Comparison of ENCODE assay signal across 26 cellular contexts in the genomic region with DNA sequence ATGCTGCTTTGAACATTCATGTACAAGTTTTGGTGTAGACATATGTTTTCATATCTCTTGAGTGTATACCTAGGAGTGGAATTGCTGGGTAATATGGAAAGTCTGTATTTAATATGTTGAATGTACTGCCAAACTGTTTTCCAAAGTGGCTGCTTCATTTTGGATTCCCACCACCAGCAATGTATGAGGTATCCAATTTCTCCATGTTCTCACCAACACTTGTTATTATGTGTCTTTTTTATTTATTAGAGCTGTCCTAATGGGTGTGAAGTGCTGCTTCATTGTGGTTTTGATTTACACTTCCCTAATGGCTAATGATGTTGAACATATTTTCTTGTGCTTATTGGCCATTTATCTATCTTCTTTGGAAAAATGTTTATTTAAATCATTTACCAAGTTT.
"Had no signal": no experiment of that assay in that cellular context is flagged by ENCODE, and none has a peak within 500 bp of the region (broad histone marks: within the 10 kb centered on the region; RNA-seq: fewer than 3 reads in every experiment).

No MANE protein-coding gene starts in this region.

- H3K9me3 ChIP-seq: suprapubic skin, testis, thoracic aorta, thyroid gland, tibial nerve, transverse colon, upper lobe of left lung, upper lobe of right lung, uterus had no signal

- H3K36me3 ChIP-seq: stomach, suprapubic skin, thoracic aorta, thyroid gland, tibial artery, tibial nerve, transverse colon, upper lobe of left lung, upper lobe of right lung, uterus, vagina had no signal

- DNase-seq: stimulated activated CD4-positive, alpha-beta T cell treated with anti-CD3 and anti-CD28 coated beads, Interleukin-2, amount 100 ng/mL, for 48 hours; stimulated activated CD4-positive, alpha-beta T cell treated with anti-CD3 and anti-CD28 coated beads, Interleukin-4, amount 100 ng/mL, for 1 hour; stimulated activated CD4-positive, alpha-beta T cell treated with anti-CD3 and anti-CD28 coated beads, Interleukin-4, amount 100 ng/mL, for 24 hours; stimulated activated CD4-positive, alpha-beta T cell treated with anti-CD3 and anti-CD28 coated beads, Interleukin-4, amount 100 ng/mL, for 4 hours; stimulated activated CD8-positive, alpha-beta memory T cell treated with anti-CD3 and anti-CD28 coated beads, Interleukin-4, amount 100 ng/mL, for 48 hours; stimulated activated naive B cell treated with anti-CD40 and anti-IgM and Interleukin-4, amounts not matched to agents 10 μg/mL and 1 μg/mL and 100 μg/mL, for 72 hours; stimulated activated naive CD4-positive, alpha-beta T cell; stimulated activated naive CD4-positive, alpha-beta T cell treated with Interleukin-2 at 50 U/mL for 16 hours; stimulated activated naive CD8-positive, alpha-beta T cell treated with anti-CD3 and anti-CD28 coated beads, Interleukin-15, amount 100 ng/mL, for 72 hours; stimulated activated naive CD8-positive, alpha-beta T cell treated with anti-CD3 and anti-CD28 coated beads, Interleukin-15, Interleukin-2, amounts not matched to agents 100 U/mL and 50 U/mL, for 24 hours; stomach; substantia nigra; testis; thyroid gland; tibial artery; transverse colon; upper lobe of left lung; upper lobe of right lung; uterus had no signal

- H3K4me1 ChIP-seq: stomach, suprapubic skin, testis, tibial artery, tibial nerve, upper lobe of right lung, uterus, vagina had no signal

- H3K27ac ChIP-seq: stomach, suprapubic skin, testis, thoracic aorta, thyroid gland, tibial artery, tibial nerve, transverse colon, upper lobe of left lung, upper lobe of right lung, uterus, vagina had no signal

- FAIRE-seq: urothelium cell line had no signal

- H3K4me3 ChIP-seq: stomach, suprapubic skin, testis, thoracic aorta, thyroid gland, tibial artery, tibial nerve, transverse colon, upper lobe of left lung, upper lobe of right lung, uterus, vagina had no signal

- ATAC-seq: stimulated activated effector memory CD8-positive, alpha-beta T cell treated with anti-CD3 and anti-CD28 coated beads, Interleukin-12 subunit alpha, Interleukin-12 subunit beta, amount 100 ng/mL, for 72 hours; stimulated activated memory B cell treated with anti-CD40 and anti-IgM and Interleukin-4, amounts not matched to agents 10 μg/mL and 1 μg/mL and 100 μg/mL, for 72 hours; stimulated activated naive B cell treated with anti-CD40 and anti-IgM and Interleukin-4, amounts not matched to agents 10 μg/mL and 1 μg/mL and 100 μg/mL, for 72 hours; stimulated activated naive CD8-positive, alpha-beta T cell treated with anti-CD3 and anti-CD28 coated beads, Interleukin-15, amount 100 ng/mL, for 72 hours; stimulated activated naive CD8-positive, alpha-beta T cell treated with anti-CD3 and anti-CD28 coated beads, Interleukin-15, Interleukin-2, amounts not matched to agents 100 U/mL and 50 U/mL, for 24 hours; upper lobe of right lung had no signal

- H3K27me3 ChIP-seq: stomach, suprapubic skin, testis, thyroid gland, tibial artery, tibial nerve, transverse colon, upper lobe of left lung, upper lobe of right lung, uterus, vagina had no signal
